Comparison of ENCODE assay signal across 8 cellular contexts in genomic region chr19:48492925-48493717, GRCh38. TPM values are rescaled to one million over a fixed set of nuclear protein-coding genes. Genes with fewer than 3 reads are reported as not detected.
DNase-seq lines count a peak whose midpoint lies in the region; ATAC-seq and TF ChIP-seq lines count a peak whose summit lies in the region.

No MANE protein-coding gene starts in this region.

- H3K4me1 Mint-ChIP-seq in T-helper 17 cell = peaks cover 23% of the 10 kb centered on the region

- DNase-seq in GF-D8 (lab: John Stamatoyannopoulos, UW) = peak; percentile 93
- peak; percentile 99 for DNase-seq in NCI-H1048 (lab: John Stamatoyannopoulos, UW)
- peak; percentile 68 to 78 (median 73) for DNase-seq in T-helper 17 cell
- DNase-seq in right cardiac atrium = peak; percentile 98 to 99 (median 98)
- DNase-seq in vagina (ENCODE audit: extremely low spot score in 2 of 2) = peak in 1 of 2 donors; percentile 95

- POLR2A ChIA-PET in HEK293 (lab: Yijun Ruan, JAX) = interaction anchor here (0.5 to 2.4 kb wide), 26 partner anchors 9 to 471 kb away, joined by 3 to 20 read pairs (median 6); partner anchors contain the start of genes GRWD1, KDELR1, RPL18 and SPHK2

- H3K36me3 Mint-ChIP-seq in T-helper 17 cell (ENCODE audit: low read depth) = no peaks in the 10 kb centered on the region

- no peak overlapping the region for H3K27ac Mint-ChIP-seq in T-helper 17 cell

- ATAC-seq in T-helper 17 cell = peak; percentile 77
- ATAC-seq in right cardiac atrium = peak; percentile 92 to 93

- peak in 1 of 2 donors; percentile 52 for TF ChIP-seq POLR2A in vagina (IDR thresholded peaks at IDR 0.05)

- no peaks in the 10 kb centered on the region for H3K36me3 ChIP-seq in HEK293 (ENCODE audit: control insufficient read depth in 2 of 2, insufficient read depth in 1 of 2, low read length in 2 of 2)
- no peaks in the 10 kb centered on the region for H3K36me3 ChIP-seq in rectal smooth muscle tissue (ENCODE audit: control insufficient read depth, insufficient read depth, low read length)
- no peaks in the 10 kb centered on the region for H3K36me3 ChIP-seq in vagina

- H3K4me1 ChIP-seq in HEK293 (ENCODE audit: control insufficient read depth, insufficient read depth, low read length) (peaks cover 6% of the 10 kb centered on the region), right cardiac atrium (ENCODE audit: control insufficient read depth, insufficient read depth, low read length) (no peaks in the 10 kb centered on the region), rectal smooth muscle tissue (ENCODE audit: control insufficient read depth, insufficient read depth, low read length) (no peaks in the 10 kb centered on the region), vagina (peaks cover 50% of the 10 kb centered on the region)

- no peak for TF ChIP-seq CTCF in HEK293 (tag by site-specific recombination; IDR thresholded peaks at IDR 0.05)
- no peak for TF ChIP-seq CTCF in vagina (IDR thresholded peaks at IDR 0.05)

- H3K27ac ChIP-seq in HEK293 (ENCODE audit: extremely low read depth, low read depth, low read length) = no peak overlapping the region
- H3K27ac ChIP-seq in angular gyrus (ENCODE audit: low read depth, low read length) = peak overlapping the region; percentile 40
- H3K27ac ChIP-seq in right cardiac atrium (ENCODE audit: low read length) = peak overlapping the region; percentile 28
- peak overlapping the region; percentile 80 for H3K27ac ChIP-seq in rectal smooth muscle tissue (ENCODE audit: low read depth, low read length)
- peak overlapping the region; percentile 63 for H3K27ac ChIP-seq in vagina

- H3K4me3 Mint-ChIP-seq in T-helper 17 cell = peak overlapping the region; percentile 77

- H3K9me3 ChIP-seq in HEK293 (ENCODE audit: control insufficient read depth, insufficient read depth, low read depth, low read length) = no peaks in the 10 kb centered on the region
- H3K9me3 ChIP-seq in T-helper 17 cell (ENCODE audit: control insufficient read depth, low read length, poor library complexity, severe bottlenecking) = no peaks in the 10 kb centered on the region
- no peaks in the 10 kb centered on the region for H3K9me3 ChIP-seq in right cardiac atrium (ENCODE audit: control insufficient read depth, low read length)
- no peaks in the 10 kb centered on the region for H3K9me3 ChIP-seq in vagina

- peak overlapping the region; percentile 23 for H3K4me3 ChIP-seq in HEK293 (ENCODE audit: low read depth, low read length)
- H3K4me3 ChIP-seq in right cardiac atrium (ENCODE audit: low read length) = peak overlapping the region; percentile 71
- H3K4me3 ChIP-seq in rectal smooth muscle tissue (ENCODE audit: low read length) = peak overlapping the region; percentile 77
- peak overlapping the region; percentile 43 to 63 for H3K4me3 ChIP-seq in vagina

- peak overlapping the region; percentile 80 for H3K9ac ChIP-seq in rectal smooth muscle tissue (ENCODE audit: low read length)

- intact Hi-C loops in right cardiac atrium (cut with DNase I) = loop anchor here in 2 of 4 donors (5.0 kb wide), 2 partner anchors 89 to 94 kb away; no protein-coding TSS in a partner anchor
- intact Hi-C loops in vagina (cut with DNase I) = loop anchor here (5.0 kb wide), 1 partner anchor 94 kb away; no protein-coding TSS in a partner anchor

- WGBS in right cardiac atrium = 2% methylated on average over 47 of the region's 47 CpGs

- CTCF ChIA-PET in HEK293 (lab: Yijun Ruan, JAX) = interaction anchor here (0.6 to 11.2 kb wide), 8 partner anchors 9 to 814 kb away, joined by 3 to 170 read pairs (median 3); partner anchors contain the start of gene KDELR1

- H3K27me3 ChIP-seq in right cardiac atrium (ENCODE audit: control insufficient read depth, insufficient read depth) (no peaks in the 10 kb centered on the region), rectal smooth muscle tissue (ENCODE audit: control insufficient read depth, insufficient read depth, low read length) (peaks cover 13% of the 10 kb centered on the region), vagina (no peaks in the 10 kb centered on the region)

- peaks cover 26% of the 10 kb centered on the region for H3K27me3 Mint-ChIP-seq in T-helper 17 cell

TF ChIP-seq in HEK293, 187 proteins besides CTCF, POLR2A, EP300 and RAD21 (continues in another document):
- TF ChIP-seq ZNF223 (tag by site-specific recombination; IDR thresholded peaks at IDR 0.05) (no peak), ZNF2 (tag by site-specific recombination; IDR thresholded peaks at IDR 0.05) (no peak), ZNF404 (tag by site-specific recombination; IDR thresholded peaks at IDR 0.05) (no peak), ZNF324 (tag by site-specific recombination; IDR thresholded peaks at IDR 0.05) (no peak), HOXD13 (CRISPR knock-in tag; IDR thresholded peaks at IDR 0.05; ENCODE audit: borderline replicate concordance) (no peak), BCL11A (tag by site-specific recombination; IDR thresholded peaks at IDR 0.05; ENCODE audit: low read depth) (no peak), ZNF155 (tag by site-specific recombination; IDR thresholded peaks at IDR 0.05) (no peak), ZNF610 (tag by site-specific recombination; IDR thresholded peaks at IDR 0.05; ENCODE audit: borderline replicate concordance) (no peak), ZNF146 (tag by site-specific recombination; IDR thresholded peaks at IDR 0.05) (no peak), ZNF394 (tag by site-specific recombination; IDR thresholded peaks at IDR 0.05; ENCODE audit: borderline replicate concordance) (no peak), ZNF571 (tag by site-specific recombination; IDR thresholded peaks at IDR 0.05) (no peak), ZNF175 (tag by site-specific recombination; IDR thresholded peaks at IDR 0.05) (no peak), YY1 (tag by site-specific recombination; IDR thresholded peaks at IDR 0.05) (no peak), GLI4 (tag by site-specific recombination; IDR thresholded peaks at IDR 0.05) (no peak), EGR2 (tag by site-specific recombination; IDR thresholded peaks at IDR 0.05; ENCODE audit: low read depth) (no peak), ZNF138 (tag by site-specific recombination; IDR thresholded peaks at IDR 0.05; ENCODE audit: borderline replicate concordance) (no peak), ZNF48 (tag by site-specific recombination; IDR thresholded peaks at IDR 0.05) (no peak), ZSCAN5A (tag by site-specific recombination; IDR thresholded peaks at IDR 0.05) (no peak), KLF1 (tag by site-specific recombination; IDR thresholded peaks at IDR 0.05) (peak; percentile 97), ZNF654 (tag by site-specific recombination; IDR thresholded peaks at IDR 0.05; ENCODE audit: low read depth) (no peak)
- TF ChIP-seq, protein P1, sequence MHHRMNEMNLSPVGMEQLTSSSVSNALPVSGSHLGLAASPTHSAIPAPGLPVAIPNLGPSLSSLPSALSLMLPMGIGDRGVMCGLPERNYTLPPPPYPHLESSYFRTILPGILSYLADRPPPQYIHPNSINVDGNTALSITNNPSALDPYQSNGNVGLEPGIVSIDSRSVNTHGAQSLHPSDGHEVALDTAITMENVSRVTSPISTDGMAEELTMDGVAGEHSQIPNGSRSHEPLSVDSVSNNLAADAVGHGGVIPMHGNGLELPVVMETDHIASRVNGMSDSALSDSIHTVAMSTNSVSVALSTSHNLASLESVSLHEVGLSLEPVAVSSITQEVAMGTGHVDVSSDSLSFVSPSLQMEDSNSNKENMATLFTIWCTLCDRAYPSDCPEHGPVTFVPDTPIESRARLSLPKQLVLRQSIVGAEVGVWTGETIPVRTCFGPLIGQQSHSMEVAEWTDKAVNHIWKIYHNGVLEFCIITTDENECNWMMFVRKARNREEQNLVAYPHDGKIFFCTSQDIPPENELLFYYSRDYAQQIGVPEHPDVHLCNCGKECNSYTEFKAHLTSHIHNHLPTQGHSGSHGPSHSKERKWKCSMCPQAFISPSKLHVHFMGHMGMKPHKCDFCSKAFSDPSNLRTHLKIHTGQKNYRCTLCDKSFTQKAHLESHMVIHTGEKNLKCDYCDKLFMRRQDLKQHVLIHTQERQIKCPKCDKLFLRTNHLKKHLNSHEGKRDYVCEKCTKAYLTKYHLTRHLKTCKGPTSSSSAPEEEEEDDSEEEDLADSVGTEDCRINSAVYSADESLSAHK (tag by site-specific recombination; IDR thresholded peaks at IDR 0.05) = no peak

RNA-seq across cellular contexts. Expression of gene LMTK3, which starts 18.5 kb away (rescaled TPM):
- total RNA-seq in T-helper 17 cell = 10 to 100 TPM; 11.5 to 18.4 TPM
- 1 to 10 TPM; 3.1 to 7.2 (median 5.5) TPM for total RNA-seq in right cardiac atrium
- polyA plus RNA-seq in right cardiac atrium = 2.9 TPM
- total RNA-seq in vagina = 1.7 TPM

RNA-seq across cellular contexts. Expression of gene CYTH2, which starts 24.0 kb away (rescaled TPM):
- total RNA-seq in T-helper 17 cell = 10 to 100 TPM; 42.3 to 53.4 TPM
- 10 to 100 TPM; 26.0 to 35.0 (median 29.2) TPM for total RNA-seq in right cardiac atrium
- polyA plus RNA-seq in right cardiac atrium = 27.4 TPM
- total RNA-seq in vagina = 87.2 TPM

RNA-seq across cellular contexts. Expression of gene KCNJ14, which starts 37.7 kb away (rescaled TPM):
- total RNA-seq in T-helper 17 cell (1 to 10 TPM; 1.7 to 2.5 TPM), right cardiac atrium (under 1 TPM; 0.20 to 0.75 (median 0.23) TPM), vagina (3.7 TPM)
- polyA plus RNA-seq in right cardiac atrium = 0.16 TPM

RNA-seq across cellular contexts. Expression of gene GRWD1, which starts 47.3 kb away (rescaled TPM):
- 10 to 100 TPM; 32.5 TPM for total RNA-seq in T-helper 17 cell
- 10 to 100 TPM; 16.0 to 20.4 (median 17.3) TPM for total RNA-seq in right cardiac atrium
- polyA plus RNA-seq in right cardiac atrium = 7.2 TPM
- total RNA-seq in vagina = 20.4 TPM

RNA-seq across cellular contexts. Expression of gene SULT2B1, which starts 58.9 kb away (rescaled TPM):
- total RNA-seq in T-helper 17 cell (not detected), right cardiac atrium (under 1 TPM in 2 of 4 donors, not detected in 2; 0.25 to 0.76 TPM), vagina (43.0 TPM)
- polyA plus RNA-seq in right cardiac atrium = 0.14 TPM

Comparison
In these comparisons a context has a peak if more than half of its experiments do, and no peak if none do; other contexts are left out.
1. H3K4me3 ChIP-seq: peak in every context shown above with its lines; median percentile 77 in rectal smooth muscle tissue; 71 in right cardiac atrium; 53 in vagina; 23 in HEK293.